ENCODE assay signal across 8 cellular contexts in genomic region chr3:157532529-157533297, GRCh38. TPM values are rescaled to one million over a fixed set of nuclear protein-coding genes. Genes with fewer than 3 reads are reported as not detected.
DNase-seq lines count a peak whose midpoint lies in the region; ATAC-seq and TF ChIP-seq lines count a peak whose summit lies in the region.

No MANE protein-coding gene starts in this region.

- CTCF ChIA-PET in activated naive CD4-positive, alpha-beta T cell treated with anti-CD3 and anti-CD28 coated beads, Interleukin-2, amount 10 ng/mL, durations not matched to agents 7 days and 5 days (lab: Charles Lee), result interaction anchor here (0.9 to 5.2 kb wide), 10 partner anchors 9 to 1382 kb away, joined by 3 to 108 read pairs (median 6); no protein-coding TSS in a partner anchor
- CTCF ChIA-PET in HEK293T (lab: Yijun Ruan, JAX), result interaction anchor here (0.6 to 3.2 kb wide), 6 partner anchors 10 to 74 kb away, joined by 3 to 24 read pairs (median 3); no protein-coding TSS in a partner anchor

- no peak overlapping the region for H3K9ac ChIP-seq in liver (ENCODE audit: low read depth in 1 of 2, low read length in 2 of 2)

- POLR2A ChIA-PET in HEK293T (lab: Yijun Ruan, JAX), result no interaction called here

- H3K4me1 Mint-ChIP-seq in activated naive CD4-positive, alpha-beta T cell treated with anti-CD3 and anti-CD28 coated beads, Interleukin-2, amount 10 ng/mL, durations not matched to agents 7 days and 5 days, result no peaks in the 10 kb centered on the region
- no peaks in the 10 kb centered on the region for H3K4me1 Mint-ChIP-seq in chondrocyte (ENCODE audit: low read depth)

- peak; percentile 82 to 86 for TF ChIP-seq RAD21 in liver (IDR thresholded peaks at IDR 0.05)

- no peaks in the 10 kb centered on the region for H3K27me3 Mint-ChIP-seq in activated naive CD4-positive, alpha-beta T cell treated with anti-CD3 and anti-CD28 coated beads, Interleukin-2, amount 10 ng/mL, durations not matched to agents 7 days and 5 days
- H3K27me3 Mint-ChIP-seq in chondrocyte (ENCODE audit: low read depth), result no peaks in the 10 kb centered on the region

- H3K36me3 ChIP-seq in liver (ENCODE audit: control insufficient read depth in 4 of 4, insufficient read depth in 3 of 4, low read depth in 1 of 4, low read length in 3 of 4) (no peaks in the 10 kb centered on the region), upper lobe of right lung (no peaks in the 10 kb centered on the region)

- H3K4me1 ChIP-seq in liver (ENCODE audit: control insufficient read depth in 4 of 4, insufficient read depth in 4 of 4, low read length in 3 of 4), result no peaks in the 10 kb centered on the region
- H3K4me1 ChIP-seq in upper lobe of right lung, result no peaks in the 10 kb centered on the region

- H3K27me3 ChIP-seq in liver (ENCODE audit: control insufficient read depth in 4 of 4, insufficient read depth in 4 of 4, low read length in 3 of 4) (no peaks in the 10 kb centered on the region), upper lobe of right lung (no peaks in the 10 kb centered on the region)

- TF ChIP-seq CTCF in LNCAP (IDR thresholded peaks at IDR 0.05) (peak; percentile 75), chondrocyte (IDR thresholded peaks at IDR 0.05) (peak; percentile 93), liver (IDR thresholded peaks at IDR 0.05; ENCODE audit: low read depth, low read length, missing input control) (peak; percentile 52), upper lobe of right lung (IDR thresholded peaks at IDR 0.05) (peak; percentile 74)

- no peaks in the 10 kb centered on the region for H3K36me3 Mint-ChIP-seq in activated naive CD4-positive, alpha-beta T cell treated with anti-CD3 and anti-CD28 coated beads, Interleukin-2, amount 50 U/mL, for 72 hours
- no peaks in the 10 kb centered on the region for H3K36me3 Mint-ChIP-seq in activated naive CD4-positive, alpha-beta T cell treated with anti-CD3 and anti-CD28 coated beads, Interleukin-2, amount 10 ng/mL, durations not matched to agents 7 days and 5 days
- H3K36me3 Mint-ChIP-seq in chondrocyte (ENCODE audit: low read depth), result peaks cover 3% of the 10 kb centered on the region

- H3K27ac ChIP-seq in liver (ENCODE audit: low read depth in 1 of 2, low read length in 2 of 2) (no peak overlapping the region), upper lobe of right lung (no peak overlapping the region)

- WGBS in liver, result 47% methylated on average over 7 of the region's 7 CpGs

- H3K4me3 Mint-ChIP-seq in activated naive CD4-positive, alpha-beta T cell treated with anti-CD3 and anti-CD28 coated beads, Interleukin-2, amount 10 ng/mL, durations not matched to agents 7 days and 5 days, result no peak overlapping the region
- no peak overlapping the region for H3K4me3 Mint-ChIP-seq in chondrocyte (ENCODE audit: unreplicated experiment)

- peak in 1 of 2 donors; percentile 21 for DNase-seq in activated naive CD4-positive, alpha-beta T cell treated with anti-CD3 and anti-CD28 coated beads, Interleukin-2, amount 50 U/mL, for 72 hours (ENCODE audit: low spot score in 2 of 2)
- DNase-seq in activated naive CD4-positive, alpha-beta T cell treated with anti-CD3 and anti-CD28 coated beads, Interleukin-2, amount 10 ng/mL, durations not matched to agents 7 days and 5 days, result no peak
- DNase-seq in HEK293T (ENCODE audit: extremely low spot score) (peak; percentile 67), OCI-M2 (lab: John Stamatoyannopoulos, UW; ENCODE audit: unreplicated experiment) (peak; percentile 21), chondrocyte (ENCODE audit: low spot score) (no peak), upper lobe of right lung (no peak)

- peak; percentile 33 to 83 for ATAC-seq in activated naive CD4-positive, alpha-beta T cell treated with anti-CD3 and anti-CD28 coated beads, Interleukin-2, amount 50 U/mL, for 72 hours
- ATAC-seq in upper lobe of right lung, result peak; percentile 97

- no peak overlapping the region for H3K27ac Mint-ChIP-seq in activated naive CD4-positive, alpha-beta T cell treated with anti-CD3 and anti-CD28 coated beads, Interleukin-2, amount 50 U/mL, for 72 hours
- no peak overlapping the region for H3K27ac Mint-ChIP-seq in activated naive CD4-positive, alpha-beta T cell treated with anti-CD3 and anti-CD28 coated beads, Interleukin-2, amount 10 ng/mL, durations not matched to agents 7 days and 5 days
- H3K27ac Mint-ChIP-seq in chondrocyte (ENCODE audit: unreplicated experiment), result no peak overlapping the region

- H3K4me3 ChIP-seq in liver (ENCODE audit: low read depth in 1 of 3, low read length in 3 of 3), result no peak overlapping the region
- H3K4me3 ChIP-seq in upper lobe of right lung, result no peak overlapping the region

- H3K9me3 Mint-ChIP-seq in activated naive CD4-positive, alpha-beta T cell treated with anti-CD3 and anti-CD28 coated beads, Interleukin-2, amount 50 U/mL, for 72 hours, result no peaks in the 10 kb centered on the region
- H3K9me3 Mint-ChIP-seq in activated naive CD4-positive, alpha-beta T cell treated with anti-CD3 and anti-CD28 coated beads, Interleukin-2, amount 10 ng/mL, durations not matched to agents 7 days and 5 days, result no peaks in the 10 kb centered on the region
- H3K9me3 Mint-ChIP-seq in chondrocyte (ENCODE audit: low read depth), result peaks cover 12% of the 10 kb centered on the region

- intact Hi-C loops in upper lobe of right lung (cut with DNase I), result no loop called here

- H3K9me3 ChIP-seq in liver (ENCODE audit: control insufficient read depth in 4 of 4, low read length in 3 of 4) (no peaks in the 10 kb centered on the region), upper lobe of right lung (no peaks in the 10 kb centered on the region)

TF ChIP-seq in HEK293T, 16 proteins besides CTCF, POLR2A, EP300 and RAD21:
- TF ChIP-seq SP1 (IDR thresholded peaks at IDR 0.05) (no peak), HDGF (IDR thresholded peaks at IDR 0.05; ENCODE audit: borderline replicate concordance) (no peak), TARDBP (IDR thresholded peaks at IDR 0.05) (no peak), FOXA1 (IDR thresholded peaks at IDR 0.05) (no peak), L3MBTL2 (conservative IDR thresholded peaks at IDR 0.05) (no peak), ZNF384 (IDR thresholded peaks at IDR 0.05) (no peak), FOXK2 (IDR thresholded peaks at IDR 0.05) (no peak), SUZ12 (IDR thresholded peaks at IDR 0.05) (no peak), NFRKB (IDR thresholded peaks at IDR 0.05) (no peak)
- TF ChIP-seq, protein P1, sequence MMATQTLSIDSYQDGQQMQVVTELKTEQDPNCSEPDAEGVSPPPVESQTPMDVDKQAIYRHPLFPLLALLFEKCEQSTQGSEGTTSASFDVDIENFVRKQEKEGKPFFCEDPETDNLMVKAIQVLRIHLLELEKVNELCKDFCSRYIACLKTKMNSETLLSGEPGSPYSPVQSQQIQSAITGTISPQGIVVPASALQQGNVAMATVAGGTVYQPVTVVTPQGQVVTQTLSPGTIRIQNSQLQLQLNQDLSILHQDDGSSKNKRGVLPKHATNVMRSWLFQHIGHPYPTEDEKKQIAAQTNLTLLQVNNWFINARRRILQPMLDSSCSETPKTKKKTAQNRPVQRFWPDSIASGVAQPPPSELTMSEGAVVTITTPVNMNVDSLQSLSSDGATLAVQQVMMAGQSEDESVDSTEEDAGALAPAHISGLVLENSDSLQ (IDR thresholded peaks at IDR 0.05), result no peak
TF ChIP-seq in HEK293T: peak in this region for 0.

TF ChIP-seq in liver, 16 proteins besides CTCF, POLR2A, EP300 and RAD21 (continues in another document):
- TF ChIP-seq RXRA (IDR thresholded peaks at IDR 0.05) (no peak), GABPA (IDR thresholded peaks at IDR 0.05 in 1 of 2, conservative IDR thresholded peaks at IDR 0.05 in 1 of 2) (no peak), FOXA1 (IDR thresholded peaks at IDR 0.05) (no peak), YY1 (IDR thresholded peaks at IDR 0.05) (no peak), JUND (IDR thresholded peaks at IDR 0.05) (no peak), EGR1 (IDR thresholded peaks at IDR 0.05; ENCODE audit: low read depth in 2 of 2) (no peak), TAF1 (conservative IDR thresholded peaks at IDR 0.05) (no peak), ZBTB33 (IDR thresholded peaks at IDR 0.05) (no peak), ATF3 (IDR thresholded peaks at IDR 0.05) (no peak), HNF4A (conservative IDR thresholded peaks at IDR 0.05) (no peak)

RNA-seq across cellular contexts. Expression of gene VEPH1, which starts 29.5 kb away (rescaled TPM):
- not detected for total RNA-seq in activated naive CD4-positive, alpha-beta T cell treated with anti-CD3 and anti-CD28 coated beads, Interleukin-2, amount 50 U/mL, for 72 hours
- 2.2 to 4.3 TPM (median 3.1 TPM) in 3 replicates for total RNA-seq in chondrocyte
- 1 to 10 TPM in 1 of 2 donors, under 1 TPM in 1; 0.65 to 1.7 TPM for total RNA-seq in liver
- polyA plus RNA-seq in liver, result 1 to 10 TPM in 1 of 2 donors, under 1 TPM in 1; 0.60 to 3.3 TPM
- 139 TPM for total RNA-seq in upper lobe of right lung

Comparison
In these comparisons a context has a peak if more than half of its experiments do, and no peak if none do; other contexts are left out.
1. DNase-seq: peak in HEK293T (single experiment) and OCI-M2 (single experiment); none in activated naive CD4-positive, alpha-beta T cell treated with anti-CD3 and anti-CD28 coated beads, Interleukin-2, amount 10 ng/mL, durations not matched to agents 7 days and 5 days (single experiment), chondrocyte (single experiment) and upper lobe of right lung (single experiment).
2. RNA of gene VEPH1, which starts 29.5 kb away (total RNA-seq): 139 TPM in upper lobe of right lung (single experiment); 2.2 to 4.3 TPM in chondrocyte, 0.65 to 1.7 TPM in liver and not detected in activated naive CD4-positive, alpha-beta T cell treated with anti-CD3 and anti-CD28 coated beads, Interleukin-2, amount 50 U/mL, for 72 hours; every median in the first group is over 10 times any median in the second.
3. Peak in every context shown above with its lines, with median percentiles within 50 percentile points of each other: CTCF ChIP-seq.